9 cellular contexts compared by ENCODE assay signal in genomic region chr9:589723-590122, GRCh38.
DNase-seq lines count a peak whose midpoint lies in the region; ATAC-seq and TF ChIP-seq lines count a peak whose summit lies in the region.
"Had no signal": no experiment of that assay in that cellular context is flagged by ENCODE, and none has a peak within 500 bp of the region (broad histone marks: within the 10 kb centered on the region; RNA-seq: fewer than 3 reads in every experiment).

No MANE protein-coding gene starts in this region.

- H4K20me1 ChIP-seq in IMR-90 (ENCODE audit: insufficient read depth, low read length) = no peaks in the 10 kb centered on the region

- no peak overlapping the region for H2AK5ac ChIP-seq in IMR-90 (ENCODE audit: low read depth, low read length)

- H3K27ac ChIP-seq in IMR-90 (ENCODE audit: insufficient read depth, low read length) = no peak overlapping the region
- H3K27ac ChIP-seq in heart right ventricle = peak overlapping the region; percentile 7 to 86 (median 74)
- peak overlapping the region in 3 of 4 donors; percentile 3 to 55 (median 3) for H3K27ac ChIP-seq in tibial nerve
- H3K27ac ChIP-seq: cardiac muscle cell had no signal

- no peak for TF ChIP-seq EP300 in tibial nerve (IDR thresholded peaks at IDR 0.05)

- no peak overlapping the region for H3K9ac ChIP-seq in IMR-90 (ENCODE audit: low read depth, low read length)

- DNase-seq in IMR-90 (peak; percentile 31), astrocyte of the hippocampus (ENCODE audit: low read depth, low spot score) (peak; percentile 72), heart right ventricle (no peak), tibial nerve (ENCODE audit: low spot score in 2 of 2) (no peak), NCI-H82 (lab: John Stamatoyannopoulos, UW) (no peak), amygdala (lab: John Stamatoyannopoulos, UW) (no peak)
- DNase-seq in stimulated activated CD4-positive, alpha-beta T cell treated with anti-CD3 and anti-CD28 coated beads, Interleukin-12 subunit alpha, Interleukin-12 subunit beta, amount 100 ng/mL, for 4 hours = no peak
- DNase-seq: activated B cell treated with CpG ODN at 0.5 μM for 24 hours had no signal

- H3K14ac ChIP-seq in IMR-90 (replicated peaks; ENCODE audit: low read depth, low read length) = no peak overlapping the region

- H2BK15ac ChIP-seq in IMR-90 (ENCODE audit: low read depth, low read length) = no peak overlapping the region

- H3K23ac ChIP-seq in IMR-90 (ENCODE audit: low read depth, low read length) = no peak overlapping the region

- no peak overlapping the region for H2BK120ac ChIP-seq in IMR-90 (ENCODE audit: low read depth, low read length)

- H4K8ac ChIP-seq in IMR-90 (ENCODE audit: low read depth in 2 of 2, low read length in 2 of 2) = no peak overlapping the region

- TF ChIP-seq POLR2A in IMR-90 (IDR thresholded peaks at IDR 0.05; ENCODE audit: low read depth, low read length) (no peak), tibial nerve (IDR thresholded peaks at IDR 0.05) (no peak)

- intact Hi-C loops in IMR-90 (cut with micrococcal nuclease) = no loop called here
- intact Hi-C loops in heart right ventricle (cut with DNase I) = loop anchor here in 3 of 10 donors (5.0 to 10.0 kb wide), 4 partner anchors 55 to 125 kb away; partner anchors contain the start of gene KANK1 (in 1 of the 3)

- no peaks in the 10 kb centered on the region for H3K79me1 ChIP-seq in IMR-90 (ENCODE audit: low read depth in 1 of 2, low read length in 2 of 2)

- TF ChIP-seq CTCF in IMR-90 (conservative IDR thresholded peaks at IDR 0.05; ENCODE audit: low read depth, low read length) (no peak), heart right ventricle (IDR thresholded peaks at IDR 0.05) (no peak), tibial nerve (IDR thresholded peaks at IDR 0.05) (no peak)

- no peak overlapping the region for H2AFZ ChIP-seq in IMR-90 (replicated peaks; ENCODE audit: low read length, poor library complexity)

- H3K4me3 ChIP-seq in IMR-90 (ENCODE audit: insufficient read depth, low read depth, low read length) (no peak overlapping the region), heart right ventricle (no peak overlapping the region), tibial nerve (no peak overlapping the region)
- H3K4me3 ChIP-seq: cardiac muscle cell had no signal

- no peak overlapping the region for H3K4ac ChIP-seq in IMR-90 (ENCODE audit: low read depth, low read length)

- H3K27me3 ChIP-seq in IMR-90 (ENCODE audit: control insufficient read depth, insufficient read depth, low read length) (peaks cover 4% of the 10 kb centered on the region), heart right ventricle (no peaks in the 10 kb centered on the region), tibial nerve (no peaks in the 10 kb centered on the region)
- H3K27me3 ChIP-seq: cardiac muscle cell had no signal

- H3K56ac ChIP-seq in IMR-90 (ENCODE audit: extremely low read depth, insufficient read depth, low read length) = no peak overlapping the region

- H3K4me1 ChIP-seq in IMR-90 (ENCODE audit: control insufficient read depth, insufficient read depth, low read length) (no peaks in the 10 kb centered on the region), heart right ventricle (peaks cover 8 to 78% (median 36%) of the 10 kb centered on the region in 9 donors), tibial nerve (peaks cover 0 to 27% (median 7%) of the 10 kb centered on the region in 4 donors)

- H4K5ac ChIP-seq in IMR-90 (ENCODE audit: low read depth, low read length) = no peak overlapping the region

- POLR2A ChIA-PET in IMR-90 (lab: Charles Lee; ENCODE audit: unreplicated experiment) = no interaction called here

- no peaks in the 10 kb centered on the region for H3K36me3 ChIP-seq in IMR-90 (ENCODE audit: control insufficient read depth, insufficient read depth, low read length)
- H3K36me3 ChIP-seq in heart right ventricle = no peaks in the 10 kb centered on the region
- no peaks in the 10 kb centered on the region for H3K36me3 ChIP-seq in tibial nerve
- H3K36me3 ChIP-seq: cardiac muscle cell had no signal

- no peak overlapping the region for H4K91ac ChIP-seq in IMR-90 (ENCODE audit: insufficient read depth, low read depth, low read length)

- TF ChIP-seq RAD21 in IMR-90 (IDR thresholded peaks at IDR 0.05; ENCODE audit: low read length) = no peak

- H3K18ac ChIP-seq in IMR-90 (ENCODE audit: low read depth, low read length) = no peak overlapping the region

- dilution Hi-C loops in IMR-90 (cut with HindIII; ENCODE audit: low sequenced_read_pairs, unreplicated experiment) = no loop called here

- BruUV-seq in IMR-90 (replicated peaks; lab: Mats Ljungman, UMichigan) = no TSS peak

- CTCF ChIA-PET in IMR-90 (lab: Yijun Ruan, JAX) = no interaction called here

- no peaks in the 10 kb centered on the region for H3K9me1 ChIP-seq in IMR-90 (ENCODE audit: insufficient read depth, low read length)

- no peak overlapping the region for H2BK5ac ChIP-seq in IMR-90 (ENCODE audit: low read depth, low read length, poor library complexity, severe bottlenecking)

- H3K4me2 ChIP-seq in IMR-90 (ENCODE audit: low read depth, low read length) = no peak overlapping the region

- ATAC-seq in IMR-90 (ENCODE audit: low read depth) (peak; percentile 67), heart right ventricle (peak in 7 of 8 donors; percentile 11 to 75 (median 36))

- no peaks in the 10 kb centered on the region for H3K9me3 ChIP-seq in IMR-90 (ENCODE audit: control insufficient read depth, insufficient read depth, low read length)
- no peaks in the 10 kb centered on the region for H3K9me3 ChIP-seq in heart right ventricle
- no peaks in the 10 kb centered on the region for H3K9me3 ChIP-seq in tibial nerve

- no peak overlapping the region for H2AK9ac ChIP-seq in IMR-90 (replicated peaks; ENCODE audit: low read depth, low read length, poor library complexity)

- WGBS in IMR-90 (ENCODE audit: extremely low coverage in 2 of 2, insufficient read length in 1 of 2), 2 experiments = 0% methylated on average over 1 of the region's 3 CpGs; no CpG with 5 or more reads in 1 of the 2 experiments
- WGBS in heart right ventricle, 2 donors = 0 to 4% methylated on average over 3 of the region's 3 CpGs
- 1 to 3% methylated on average over 3 of the region's 3 CpGs for WGBS in tibial nerve, 2 donors

- in situ Hi-C loops in IMR-90 (cut with MboI; ENCODE audit: low sequenced_read_pairs) = loop anchor here (10.0 kb wide), 1 partner anchor 415 kb away; no protein-coding TSS in a partner anchor

- no peak overlapping the region for H2BK20ac ChIP-seq in IMR-90 (ENCODE audit: low read depth, low read length)

TF ChIP-seq in IMR-90, 13 proteins besides CTCF, POLR2A, EP300 and RAD21:
- TF ChIP-seq MXI1 (IDR thresholded peaks at IDR 0.05; ENCODE audit: borderline replicate concordance, low read depth, low read length) (no peak), USF2 (IDR thresholded peaks at IDR 0.05; ENCODE audit: low read depth, low read length) (no peak), ELK1 (IDR thresholded peaks at IDR 0.05; ENCODE audit: borderline replicate concordance, low read depth, low read length) (no peak), CHD1 (IDR thresholded peaks at IDR 0.05; ENCODE audit: low read depth, low read length) (no peak), BHLHE40 (IDR thresholded peaks at IDR 0.05; ENCODE audit: low read depth, low read length) (no peak), FOS (IDR thresholded peaks at IDR 0.05; ENCODE audit: low read depth, low read length) (no peak), NFE2L2 (IDR thresholded peaks at IDR 0.05; ENCODE audit: low read depth, low read length) (no peak), MAZ (IDR thresholded peaks at IDR 0.05; ENCODE audit: borderline replicate concordance, low read depth, low read length) (no peak), SMC3 (IDR thresholded peaks at IDR 0.05; ENCODE audit: low read depth, low read length) (no peak), RCOR1 (IDR thresholded peaks at IDR 0.05; ENCODE audit: insufficient replicate concordance, low read length) (no peak), RFX5 (IDR thresholded peaks at IDR 0.05; ENCODE audit: low read depth, low read length) (no peak), CEBPB (IDR thresholded peaks at IDR 0.05; ENCODE audit: low read depth, low read length) (no peak), MAFK (IDR thresholded peaks at IDR 0.05; ENCODE audit: low read depth, low read length) (no peak)

Comparison
In these comparisons a context has a peak if more than half of its experiments do, and no peak if none do; other contexts are left out.
1. DNase-seq: peak in IMR-90 (single experiment) and astrocyte of the hippocampus (single experiment); none in heart right ventricle (0 of 2), tibial nerve (0 of 2), NCI-H82 (single experiment), amygdala (0 of 56) and stimulated activated CD4-positive, alpha-beta T cell treated with anti-CD3 and anti-CD28 coated beads, Interleukin-12 subunit alpha, Interleukin-12 subunit beta, amount 100 ng/mL, for 4 hours (single experiment).